ENCODE assay signal across 27 cellular contexts in the genomic region with DNA sequence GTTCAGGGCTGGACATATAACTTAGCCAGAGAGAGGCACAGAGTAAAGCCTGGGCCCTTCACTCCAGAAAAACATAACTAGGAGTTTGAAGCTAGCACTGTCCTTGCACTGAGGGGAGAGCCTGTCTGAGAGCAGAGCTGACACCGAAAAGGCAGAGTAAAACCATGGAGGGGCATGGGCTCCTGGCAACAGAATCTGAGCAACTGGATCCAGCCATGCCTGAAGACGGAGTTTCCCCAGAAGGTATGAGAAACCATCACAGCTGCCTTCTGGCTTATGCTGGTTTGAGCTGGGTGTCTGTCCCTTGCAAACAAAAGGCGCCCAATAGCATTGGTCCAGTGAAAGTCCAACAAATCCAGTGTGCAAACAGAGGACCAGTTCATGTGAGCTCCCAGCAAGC.
"Had no signal": no experiment of that assay in that cellular context is flagged by ENCODE, and none has a peak within 500 bp of the region (broad histone marks: within the 10 kb centered on the region; RNA-seq: fewer than 3 reads in every experiment).

No MANE protein-coding gene starts in this region.

- H3K9me3 ChIP-seq: stomach, suprapubic skin, testis, thoracic aorta, thyroid gland, tibial artery, tibial nerve, transverse colon, upper lobe of left lung, upper lobe of right lung, uterus, vagina had no signal

- H3K36me3 ChIP-seq: thoracic aorta, thyroid gland, transverse colon, upper lobe of right lung, uterus, vagina had no signal

- H3K4me1 ChIP-seq: stomach, suprapubic skin, testis, thyroid gland, tibial artery, tibial nerve, transverse colon, upper lobe of left lung, upper lobe of right lung, uterus, vagina had no signal

- DNase-seq: stimulated activated CD4-positive, alpha-beta T cell treated with anti-CD3 and anti-CD28 coated beads, Interleukin-2, amount 100 ng/mL, for 48 hours; stimulated activated CD4-positive, alpha-beta T cell treated with anti-CD3 and anti-CD28 coated beads, Interleukin-4, amount 100 ng/mL, for 1 hour; stimulated activated CD4-positive, alpha-beta T cell treated with anti-CD3 and anti-CD28 coated beads, Interleukin-4, amount 100 ng/mL, for 24 hours; stimulated activated CD4-positive, alpha-beta T cell treated with anti-CD3 and anti-CD28 coated beads, Interleukin-4, amount 100 ng/mL, for 4 hours; stimulated activated CD8-positive, alpha-beta memory T cell treated with anti-CD3 and anti-CD28 coated beads, Interleukin-4, amount 100 ng/mL, for 48 hours; stimulated activated naive B cell treated with anti-CD40 and anti-IgM and Interleukin-4, amounts not matched to agents 10 μg/mL and 1 μg/mL and 100 μg/mL, for 72 hours; stimulated activated naive CD4-positive, alpha-beta T cell; stimulated activated naive CD4-positive, alpha-beta T cell treated with Interleukin-2 at 50 U/mL for 16 hours; stimulated activated naive CD8-positive, alpha-beta T cell treated with anti-CD3 and anti-CD28 coated beads, Interleukin-15, amount 100 ng/mL, for 72 hours; stimulated activated naive CD8-positive, alpha-beta T cell treated with anti-CD3 and anti-CD28 coated beads, Interleukin-15, Interleukin-2, amounts not matched to agents 100 U/mL and 50 U/mL, for 24 hours; stomach; substantia nigra; testis; thyroid gland; tibial artery; transverse colon; trophoblast cell; upper lobe of left lung; upper lobe of right lung; uterus had no signal

- ATAC-seq: stimulated activated effector memory CD8-positive, alpha-beta T cell treated with anti-CD3 and anti-CD28 coated beads, Interleukin-12 subunit alpha, Interleukin-12 subunit beta, amount 100 ng/mL, for 72 hours; stimulated activated memory B cell treated with anti-CD40 and anti-IgM and Interleukin-4, amounts not matched to agents 10 μg/mL and 1 μg/mL and 100 μg/mL, for 72 hours; stimulated activated naive B cell treated with anti-CD40 and anti-IgM and Interleukin-4, amounts not matched to agents 10 μg/mL and 1 μg/mL and 100 μg/mL, for 72 hours; stimulated activated naive CD8-positive, alpha-beta T cell treated with anti-CD3 and anti-CD28 coated beads, Interleukin-15, amount 100 ng/mL, for 72 hours; stimulated activated naive CD8-positive, alpha-beta T cell treated with anti-CD3 and anti-CD28 coated beads, Interleukin-15, Interleukin-2, amounts not matched to agents 100 U/mL and 50 U/mL, for 24 hours; upper lobe of right lung had no signal

- H3K27me3 ChIP-seq: stomach, testis, thyroid gland, tibial artery, tibial nerve, transverse colon, upper lobe of left lung, upper lobe of right lung, uterus, vagina had no signal

- H3K27ac ChIP-seq: stomach, suprapubic skin, testis, thoracic aorta, thyroid gland, tibial artery, tibial nerve, transverse colon, upper lobe of left lung, upper lobe of right lung, uterus, vagina had no signal

- FAIRE-seq: urothelium cell line had no signal

- H3K4me3 ChIP-seq: stomach, suprapubic skin, testis, thoracic aorta, thyroid gland, tibial artery, tibial nerve, transverse colon, upper lobe of left lung, upper lobe of right lung, uterus, vagina had no signal
